Comparison of ENCODE assay signal across 23 cellular contexts in the genomic region with DNA sequence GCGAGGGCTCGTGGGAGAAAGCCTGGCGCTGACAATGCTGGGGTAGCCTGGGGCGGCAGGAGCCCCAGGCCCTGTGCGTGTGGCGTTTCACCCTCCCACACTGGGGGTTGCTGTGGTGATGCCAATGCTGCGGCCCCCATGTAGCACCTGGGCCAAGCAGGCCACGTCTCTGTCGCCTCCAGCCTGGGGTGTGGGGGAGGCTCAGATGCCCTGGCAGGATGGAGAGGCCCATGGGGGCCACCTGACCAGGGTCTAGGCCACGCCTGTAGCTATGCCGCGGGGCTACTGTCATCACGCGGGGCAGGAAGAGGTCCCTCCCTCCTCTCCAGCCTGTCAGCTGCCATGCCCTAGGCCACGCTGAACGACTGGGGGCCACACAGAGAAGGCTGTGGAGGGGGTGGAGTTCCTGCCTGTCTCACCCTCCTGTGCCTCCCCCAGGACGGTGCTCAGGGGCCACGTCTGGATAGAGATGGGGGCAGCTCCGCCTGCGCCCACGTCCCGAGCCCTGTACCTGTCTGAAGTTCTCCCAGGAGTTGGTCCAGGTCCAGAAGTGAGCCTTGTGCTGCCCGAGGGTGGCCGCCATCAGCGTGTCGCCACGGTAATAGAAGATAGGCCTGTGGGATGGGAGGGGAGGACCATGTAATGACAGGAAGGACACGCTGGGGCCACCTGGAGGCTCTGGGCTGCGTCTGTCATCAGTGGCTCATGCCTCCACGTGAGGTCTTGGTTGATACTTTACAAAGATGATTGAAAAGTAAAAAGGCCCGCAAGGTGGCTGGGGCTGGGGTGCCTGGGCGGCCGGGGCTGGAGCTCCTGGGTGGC.
"Had no signal": no experiment of that assay in that cellular context is flagged by ENCODE, and none has a peak within 500 bp of the region (broad histone marks: within the 10 kb centered on the region; RNA-seq: fewer than 3 reads in every experiment).

No MANE protein-coding gene starts in this region.

- H3K4me1 ChIP-seq: heart left ventricle, psoas muscle, spleen had no signal

- H3K9me3 ChIP-seq: heart left ventricle, neutrophil, psoas muscle, spleen, stomach had no signal

- H3K27me3 ChIP-seq: dorsolateral prefrontal cortex, heart left ventricle, neutrophil, spleen, stomach had no signal

- DNase-seq: cortex of kidney; dorsolateral prefrontal cortex; effector memory CD4-positive, alpha-beta T cell; heart left ventricle; hippocampal formation; kidney glomerular epithelial cell; mesendoderm; naive thymus-derived CD4-positive, alpha-beta T cell; nephron progenitor cell; psoas muscle; retina; spleen; stimulated activated CD4-positive, alpha-beta T cell treated with anti-CD3 and anti-CD28 coated beads, Interleukin-15, amount 100 ng/mL, for 24 hours; stimulated activated CD4-positive, alpha-beta T cell treated with anti-CD3 and anti-CD28 coated beads, Interleukin-1b, Interleukin-23, amount 100 ng/mL, for 48 hours; stimulated activated CD4-positive, alpha-beta T cell treated with anti-CD3 and anti-CD28 coated beads, Interleukin-4, amount 100 ng/mL, for 24 hours; stomach; trophoblast cell had no signal

- H3K4me3 ChIP-seq: dorsolateral prefrontal cortex, heart left ventricle, psoas muscle, spleen, stomach had no signal

- ATAC-seq: esophagus mucosa; heart left ventricle; naive thymus-derived CD4-positive, alpha-beta T cell; sciatic nerve had no signal

- FAIRE-seq: endometrium, frontal cortex, islet of Langerhans had no signal

- H3K27ac ChIP-seq: dorsolateral prefrontal cortex, heart left ventricle, neutrophil, psoas muscle, spleen, stomach had no signal
